32 cellular contexts compared by ENCODE assay signal in the genomic region with DNA sequence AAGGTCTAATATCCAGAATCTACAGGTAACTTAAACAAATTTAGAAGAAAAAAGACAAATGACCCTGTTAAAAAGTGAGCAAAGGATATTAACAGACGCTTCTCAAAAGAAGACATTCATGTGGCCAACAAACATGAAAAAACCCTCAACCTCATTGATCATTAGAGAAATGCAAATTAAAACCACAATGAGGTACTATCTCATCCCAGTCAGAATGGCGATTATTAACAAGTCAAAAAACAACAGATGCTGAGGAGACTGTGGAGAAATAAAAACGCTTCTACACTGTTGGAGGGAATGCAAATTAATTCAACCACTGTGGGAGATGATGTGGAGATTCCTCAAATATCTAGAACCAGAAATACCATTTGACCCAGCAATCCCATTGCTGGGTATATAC.
"Had no signal": no experiment of that assay in that cellular context is flagged by ENCODE, and none has a peak within 500 bp of the region (broad histone marks: within the 10 kb centered on the region; RNA-seq: fewer than 3 reads in every experiment).

No MANE protein-coding gene starts in this region.

- H3K36me3 Mint-ChIP-seq: activated CD8-positive, alpha-beta memory T cell treated with anti-CD3 and anti-CD28 coated beads, Interleukin-2, amount 10 ng/mL, durations not matched to agents 7 days and 5 days; activated naive CD4-positive, alpha-beta T cell treated with anti-CD3 and anti-CD28 coated beads, Interleukin-2, amount 10 ng/mL, durations not matched to agents 7 days and 5 days; activated naive CD4-positive, alpha-beta T cell treated with anti-CD3 and anti-CD28 coated beads, Interleukin-2, amount 50 U/mL, for 72 hours; activated naive CD8-positive, alpha-beta T cell treated with anti-CD3 and anti-CD28 coated beads, Interleukin-2, amount 10 ng/mL, durations not matched to agents 7 days and 5 days; brain; WTC11 had no signal

- H3K79me2 ChIP-seq: hepatocyte had no signal

- H3K4me3 Mint-ChIP-seq: activated CD4-positive, alpha-beta T cell treated with anti-CD3 and anti-CD28 coated beads, Interleukin-2, amount 10 ng/mL, durations not matched to agents 7 days and 5 days; activated CD8-positive, alpha-beta memory T cell treated with anti-CD3 and anti-CD28 coated beads, Interleukin-2, amount 10 ng/mL, durations not matched to agents 7 days and 5 days; activated CD8-positive, alpha-beta T cell treated with anti-CD3 and anti-CD28 coated beads for 36 hours; activated naive CD4-positive, alpha-beta T cell treated with anti-CD3 and anti-CD28 coated beads, Interleukin-2, amount 10 ng/mL, durations not matched to agents 7 days and 5 days; activated naive CD8-positive, alpha-beta T cell treated with anti-CD3 and anti-CD28 coated beads, Interleukin-2, amount 10 ng/mL, durations not matched to agents 7 days and 5 days; activated T-helper 1 cell treated with anti-CD3 and anti-CD28 coated beads, Interleukin-12 subunit alpha, Interleukin-12 subunit beta, Interleukin-2, Interleukin-4 antibody, amounts not matched to agents 30 ng/mL and 10 ng/mL and 1 ng/mL, durations not matched to agents 14 hours and 24 hours and 36 hours; brain; WTC11 had no signal

- H3K27ac Mint-ChIP-seq: activated CD4-positive, alpha-beta T cell treated with anti-CD3 and anti-CD28 coated beads, Interleukin-2, amount 10 ng/mL, durations not matched to agents 7 days and 5 days; activated CD8-positive, alpha-beta memory T cell treated with anti-CD3 and anti-CD28 coated beads, Interleukin-2, amount 10 ng/mL, durations not matched to agents 7 days and 5 days; activated CD8-positive, alpha-beta T cell treated with anti-CD3 and anti-CD28 coated beads for 36 hours; activated naive CD4-positive, alpha-beta T cell treated with anti-CD3 and anti-CD28 coated beads, Interleukin-2, amount 10 ng/mL, durations not matched to agents 7 days and 5 days; activated naive CD4-positive, alpha-beta T cell treated with anti-CD3 and anti-CD28 coated beads, Interleukin-2, amount 50 U/mL, for 72 hours; activated naive CD8-positive, alpha-beta T cell treated with anti-CD3 and anti-CD28 coated beads, Interleukin-2, amount 10 ng/mL, durations not matched to agents 7 days and 5 days; activated T-helper 1 cell treated with anti-CD3 and anti-CD28 coated beads, Interleukin-12 subunit alpha, Interleukin-12 subunit beta, Interleukin-2, Interleukin-4 antibody, amounts not matched to agents 30 ng/mL and 10 ng/mL and 1 ng/mL, durations not matched to agents 14 hours and 24 hours and 36 hours; brain; WTC11 had no signal

- H3K9me3 Mint-ChIP-seq: activated CD4-positive, alpha-beta T cell treated with anti-CD3 and anti-CD28 coated beads, Interleukin-2, amount 10 ng/mL, durations not matched to agents 7 days and 5 days; activated CD8-positive, alpha-beta T cell treated with anti-CD3 and anti-CD28 coated beads for 36 hours; activated naive CD4-positive, alpha-beta T cell treated with anti-CD3 and anti-CD28 coated beads, Interleukin-2, amount 10 ng/mL, durations not matched to agents 7 days and 5 days; activated naive CD4-positive, alpha-beta T cell treated with anti-CD3 and anti-CD28 coated beads, Interleukin-2, amount 50 U/mL, for 72 hours; activated naive CD8-positive, alpha-beta T cell treated with anti-CD3 and anti-CD28 coated beads, Interleukin-2, amount 10 ng/mL, durations not matched to agents 7 days and 5 days; activated T-helper 1 cell treated with anti-CD3 and anti-CD28 coated beads, Interleukin-12 subunit alpha, Interleukin-12 subunit beta, Interleukin-2, Interleukin-4 antibody, amounts not matched to agents 30 ng/mL and 10 ng/mL and 1 ng/mL, durations not matched to agents 14 hours and 24 hours and 36 hours; brain; WTC11 had no signal

- H3K27ac ChIP-seq: ascending aorta, breast epithelium, cardiac muscle cell, colonic mucosa, epithelial cell of prostate, esophagus squamous epithelium, gastroesophageal sphincter, heart right ventricle, hepatocyte, VCaP had no signal

- H2AFZ ChIP-seq: hepatocyte had no signal

- H3K4me2 ChIP-seq: hepatocyte had no signal

- H3K4me1 ChIP-seq: ascending aorta, breast epithelium, colonic mucosa, esophagus squamous epithelium, gastroesophageal sphincter, heart right ventricle had no signal

- H3K36me3 ChIP-seq: ascending aorta, breast epithelium, cardiac muscle cell, colonic mucosa, esophagus squamous epithelium, gastroesophageal sphincter, heart right ventricle had no signal

- H3K9me3 ChIP-seq: ascending aorta, breast epithelium, colonic mucosa, esophagus squamous epithelium, gastroesophageal sphincter, heart right ventricle had no signal

- DNase-seq: activated CD4-positive, alpha-beta T cell treated with anti-CD3 and anti-CD28 coated beads for 1 hour; activated CD4-positive, alpha-beta T cell treated with anti-CD3 and anti-CD28 coated beads for 4 hours; activated CD4-positive, alpha-beta T cell treated with anti-CD3 and anti-CD28 coated beads, Interleukin-2, amount 10 ng/mL, durations not matched to agents 7 days and 5 days; activated CD4-positive, alpha-beta T cell treated with anti-CD3 and anti-CD28 coated beads, Interleukin-2, amount 50 U/mL, for 4 hours; activated CD8-positive, alpha-beta memory T cell treated with anti-CD3 and anti-CD28 coated beads, Interleukin-2, amount 10 ng/mL, durations not matched to agents 7 days and 5 days; activated CD8-positive, alpha-beta memory T cell treated with anti-CD3 and anti-CD28 coated beads, Interleukin-2, amount 50 U/mL, for 4 hours; activated CD8-positive, alpha-beta T cell treated with anti-CD3 and anti-CD28 coated beads for 36 hours; activated gamma-delta T cell; activated naive CD4-positive, alpha-beta T cell; activated naive CD4-positive, alpha-beta T cell treated with anti-CD3 and anti-CD28 coated beads, Interleukin-2, amount 10 ng/mL, durations not matched to agents 7 days and 5 days; activated naive CD8-positive, alpha-beta T cell treated with anti-CD3 and anti-CD28 coated beads, Interleukin-2, amount 10 ng/mL, durations not matched to agents 7 days and 5 days; activated T-cell treated with anti-CD3 and anti-CD28 coated beads, Interleukin-2, amount 50 U/mL, for 1 hour; activated T-cell treated with anti-CD3 and anti-CD28 coated beads, Interleukin-2, amount 50 U/mL, for 48 hours; central memory CD4-positive, alpha-beta T cell; cerebellar nuclear complex; colonic mucosa; effector CD8-positive, alpha-beta T cell; esophagus squamous epithelium; foreskin melanocyte; heart right ventricle; T-helper 2 cell had no signal

- H3K4me1 Mint-ChIP-seq: activated CD4-positive, alpha-beta T cell treated with anti-CD3 and anti-CD28 coated beads, Interleukin-2, amount 10 ng/mL, durations not matched to agents 7 days and 5 days; activated CD8-positive, alpha-beta memory T cell treated with anti-CD3 and anti-CD28 coated beads, Interleukin-2, amount 10 ng/mL, durations not matched to agents 7 days and 5 days; activated naive CD4-positive, alpha-beta T cell treated with anti-CD3 and anti-CD28 coated beads, Interleukin-2, amount 10 ng/mL, durations not matched to agents 7 days and 5 days; activated naive CD8-positive, alpha-beta T cell treated with anti-CD3 and anti-CD28 coated beads, Interleukin-2, amount 10 ng/mL, durations not matched to agents 7 days and 5 days had no signal

- H3K4me3 ChIP-seq: ascending aorta, breast epithelium, cardiac muscle cell, colonic mucosa, esophagus squamous epithelium, gastroesophageal sphincter, heart right ventricle, hepatocyte had no signal

- H3K27me3 Mint-ChIP-seq: activated CD4-positive, alpha-beta T cell treated with anti-CD3 and anti-CD28 coated beads, Interleukin-2, amount 10 ng/mL, durations not matched to agents 7 days and 5 days; activated CD8-positive, alpha-beta memory T cell treated with anti-CD3 and anti-CD28 coated beads, Interleukin-2, amount 10 ng/mL, durations not matched to agents 7 days and 5 days; activated naive CD4-positive, alpha-beta T cell treated with anti-CD3 and anti-CD28 coated beads, Interleukin-2, amount 10 ng/mL, durations not matched to agents 7 days and 5 days; brain had no signal

- H3K27me3 ChIP-seq: ascending aorta, breast epithelium, cardiac muscle cell, colonic mucosa, esophagus squamous epithelium, gastroesophageal sphincter, heart right ventricle, hepatocyte had no signal

- ATAC-seq: activated CD8-positive, alpha-beta memory T cell treated with anti-CD3 and anti-CD28 coated beads, Interleukin-2, amount 10 ng/mL, durations not matched to agents 7 days and 5 days; activated CD8-positive, alpha-beta T cell treated with anti-CD3 and anti-CD28 coated beads for 36 hours; activated naive CD4-positive, alpha-beta T cell treated with anti-CD3 and anti-CD28 coated beads, Interleukin-2, amount 50 U/mL, for 72 hours; gastroesophageal sphincter; heart right ventricle; WTC11 had no signal
